26 cellular contexts compared by ENCODE assay signal in genomic region chr6:75167426-75167825, GRCh38. TPM values are rescaled to one million over a fixed set of nuclear protein-coding genes. Genes with fewer than 3 reads are reported as not detected.
"Had no signal": no experiment of that assay in that cellular context is flagged by ENCODE, and none has a peak within 500 bp of the region (broad histone marks: within the 10 kb centered on the region; RNA-seq: fewer than 3 reads in every experiment).

No MANE protein-coding gene starts in this region.

- H3K36me3 ChIP-seq: breast epithelium, esophagus squamous epithelium, lower lobe of right lung, prostate gland, right lobe of liver, thoracic aorta had no signal

- H3K79me2 ChIP-seq: hepatocyte had no signal

- H3K27ac ChIP-seq: breast epithelium, esophagus squamous epithelium, foreskin keratinocyte, hepatocyte, lower lobe of right lung, prostate gland, right lobe of liver, thoracic aorta had no signal

- H3K4me3 ChIP-seq: breast epithelium, esophagus squamous epithelium, hepatocyte, lower lobe of right lung, prostate gland, right lobe of liver, thoracic aorta had no signal

- ATAC-seq: activated T-cell treated with anti-CD3 and anti-CD28 coated beads, Interleukin-2, amount 50 U/mL, for 72 hours; foreskin keratinocyte; left colon; right lobe of liver; stimulated activated memory B cell treated with anti-CD40 and anti-IgM and Interleukin-4, amounts not matched to agents 10 μg/mL and 1 μg/mL and 100 μg/mL, for 72 hours had no signal

- H3K9me3 ChIP-seq: breast epithelium, esophagus squamous epithelium, lower lobe of right lung, prostate gland, right lobe of liver, thoracic aorta had no signal

- H3K4me1 ChIP-seq: breast epithelium, lower lobe of right lung, prostate gland, right lobe of liver had no signal

- DNase-seq: activated CD4-positive, alpha-beta T cell treated with anti-CD3 and anti-CD28 coated beads, Interleukin-2, amount 10 ng/mL, durations not matched to agents 24 days and 14 days; activated CD4-positive, CD25-positive, alpha-beta regulatory T cell; activated CD8-positive, alpha-beta memory T cell treated with anti-CD3 and anti-CD28 coated beads, Interleukin-2, amount 50 U/mL, for 48 hours; activated effector memory CD4-positive, alpha-beta T cell treated with anti-CD3 and anti-CD28 coated beads, Interleukin-2, amount 50 U/mL, for 16 hours; activated naive CD4-positive, alpha-beta T cell treated with anti-CD3 and anti-CD28 coated beads, Interleukin-2, amount 50 U/mL, for 16 hours; activated T-cell treated with anti-CD3 and anti-CD28 coated beads, Interleukin-2, amount 50 U/mL, for 72 hours; aorta; cortex of kidney; effector CD4-positive, alpha-beta T cell; esophagus squamous epithelium; foreskin keratinocyte; islet precursor cell; left colon; lower lobe of right lung; nephron progenitor cell; occipital lobe; right lobe of liver; small intestine; stimulated activated CD4-positive, alpha-beta T cell treated with anti-CD3 and anti-CD28 coated beads, Interleukin-4, amount 100 ng/mL, for 4 hours; T1000 had no signal

- H3K27me3 ChIP-seq: breast epithelium, esophagus squamous epithelium, foreskin keratinocyte, hepatocyte, right lobe of liver had no signal

- H2AFZ ChIP-seq: hepatocyte had no signal

- FAIRE-seq: small intestine had no signal

- H3K4me2 ChIP-seq: hepatocyte had no signal

RNA-seq across cellular contexts. Expression of gene COL12A1, which starts 38.4 kb away (rescaled TPM):
- total RNA-seq: activated T-cell treated with anti-CD3 and anti-CD28 coated beads, Interleukin-2, amount 50 U/mL, for 72 hours; T-helper 1 cell treated with Interleukin-12 subunit alpha and Interleukin-12 subunit beta and Interleukin-4 antibody, amounts not matched to agents 30 ng/mL and 1 ng/mL, for 36 hours had no signal
